In genomic region chr1:16385659-16386453, GRCh38 we compare ENCODE assay signal across 12 cellular contexts. TPM values are rescaled to one million over a fixed set of nuclear protein-coding genes. Genes with fewer than 3 reads are reported as not detected.
DNase-seq lines count a peak whose midpoint lies in the region; ATAC-seq and TF ChIP-seq lines count a peak whose summit lies in the region.
"Had no signal": no experiment of that assay in that cellular context is flagged by ENCODE, and none has a peak within 500 bp of the region (broad histone marks: within the 10 kb centered on the region; RNA-seq: fewer than 3 reads in every experiment).

No MANE protein-coding gene starts in this region.

- H3K9me3 ChIP-seq in body of pancreas = no peaks in the 10 kb centered on the region
- H3K9me3 ChIP-seq in muscle layer of duodenum (ENCODE audit: control insufficient read depth in 1 of 2, low read length in 2 of 2) = no peaks in the 10 kb centered on the region
- H3K9me3 ChIP-seq in transverse colon = no peaks in the 10 kb centered on the region
- H3K9me3 ChIP-seq: BE2C had no signal

- H3K4me1 Mint-ChIP-seq in activated naive CD4-positive, alpha-beta T cell treated with anti-CD3 and anti-CD28 coated beads for 36 hours (ENCODE audit: low read depth) = peaks cover 66% of the 10 kb centered on the region

- no peaks in the 10 kb centered on the region for H3K27me3 Mint-ChIP-seq in activated naive CD4-positive, alpha-beta T cell treated with anti-CD3 and anti-CD28 coated beads for 36 hours (ENCODE audit: low read depth)

- WGBS in body of pancreas, 2 donors = 90 to 95% methylated on average over 9 of the region's 9 CpGs
- 88 to 96% methylated on average over 4 to 9 of the region's 9 CpGs for WGBS in transverse colon (ENCODE audit: low coverage in 1 of 2), 2 donors

- no peak overlapping the region for H3K4me3 ChIP-seq in body of pancreas
- no peak overlapping the region for H3K4me3 ChIP-seq in muscle layer of duodenum (ENCODE audit: low read depth in 1 of 2, low read length in 2 of 2)
- H3K4me3 ChIP-seq in transverse colon = no peak overlapping the region
- H3K4me3 ChIP-seq: lung had no signal

- no peaks in the 10 kb centered on the region for H3K9me3 Mint-ChIP-seq in activated naive CD4-positive, alpha-beta T cell treated with anti-CD3 and anti-CD28 coated beads for 36 hours

- H3K27ac Mint-ChIP-seq in activated naive CD4-positive, alpha-beta T cell treated with anti-CD3 and anti-CD28 coated beads for 36 hours = peak overlapping the region; percentile 62

- intact Hi-C loops in activated naive CD4-positive, alpha-beta T cell treated with anti-CD3 and anti-CD28 coated beads for 36 hours (cut with micrococcal nuclease) = loop anchor here (5.0 kb wide), 2 partner anchors 36 to 56 kb away; partner anchors contain the start of gene NECAP2
- intact Hi-C loops in body of pancreas (cut with DNase I) (no loop called here), transverse colon (cut with DNase I; ENCODE audit: low total_unique reads) (no loop called here)

- H3K4me3 Mint-ChIP-seq in activated naive CD4-positive, alpha-beta T cell treated with anti-CD3 and anti-CD28 coated beads for 36 hours = no peak overlapping the region

- no peaks in the 10 kb centered on the region for H3K36me3 ChIP-seq in body of pancreas (replicated peaks in 1 of 2; ENCODE audit: insufficient read depth in 1 of 2, low read depth in 2 of 2)
- no peaks in the 10 kb centered on the region for H3K36me3 ChIP-seq in muscle layer of duodenum (ENCODE audit: control insufficient read depth in 1 of 2, insufficient read depth in 2 of 2, low read length in 2 of 2)
- no peaks in the 10 kb centered on the region for H3K36me3 ChIP-seq in transverse colon
- H3K36me3 ChIP-seq: BE2C had no signal

- TF ChIP-seq POLR2A in body of pancreas (IDR thresholded peaks at IDR 0.05) (no peak), transverse colon (IDR thresholded peaks at IDR 0.05) (no peak)

- no peaks in the 10 kb centered on the region for H3K27me3 ChIP-seq in body of pancreas
- no peaks in the 10 kb centered on the region for H3K27me3 ChIP-seq in muscle layer of duodenum (ENCODE audit: low read depth, low read length)
- H3K27me3 ChIP-seq in transverse colon = no peaks in the 10 kb centered on the region
- H3K27me3 ChIP-seq: BE2C had no signal

- H3K4me1 ChIP-seq in body of pancreas (peaks cover 22% of the 10 kb centered on the region), muscle layer of duodenum (ENCODE audit: control insufficient read depth in 1 of 2, insufficient read depth in 2 of 2, low read length in 2 of 2) (peaks cover 19 to 54% of the 10 kb centered on the region in 2 donors), transverse colon (peaks cover 12 to 52% (median 33%) of the 10 kb centered on the region in 4 donors)
- H3K4me1 ChIP-seq: BE2C had no signal

- peak; percentile 7 for ATAC-seq in body of pancreas
- ATAC-seq in GM18861 (IDR thresholded peaks at IDR 0.05; ENCODE audit: unreplicated experiment) = no peak

- in situ Hi-C loops in transverse colon (cut with MboI; ENCODE audit: low pct_ligation_motif_present in 1 of 4, low pct_unique_long_range_greater_than_20kb in 1 of 4, low sequenced_read_pairs in 3 of 4) = no loop called here

- peaks cover 9% of the 10 kb centered on the region for H3K36me3 Mint-ChIP-seq in activated naive CD4-positive, alpha-beta T cell treated with anti-CD3 and anti-CD28 coated beads for 36 hours (ENCODE audit: low read depth)

- TF ChIP-seq EP300 in transverse colon (IDR thresholded peaks at IDR 0.05; ENCODE audit: low read depth) = no peak

- no peak for DNase-seq in activated naive CD4-positive, alpha-beta T cell treated with anti-CD3 and anti-CD28 coated beads for 36 hours
- no peak for DNase-seq in activated naive CD4-positive, alpha-beta T cell treated with Interleukin-2 at 50 U/mL for 16 hours
- DNase-seq in body of pancreas (no peak), transverse colon (no peak), GF-D8 (lab: John Stamatoyannopoulos, UW) (no peak)
- no peak for DNase-seq in stimulated activated CD4-positive, alpha-beta T cell treated with anti-CD3 and anti-CD28 coated beads, Interleukin-12 subunit alpha, Interleukin-12 subunit beta, amount 100 ng/mL, for 4 hours
- DNase-seq: BE2C, NCI-H1930 had no signal

- CTCF ChIA-PET in activated naive CD4-positive, alpha-beta T cell treated with anti-CD3 and anti-CD28 coated beads for 36 hours (lab: Charles Lee) = no interaction called here

- peak overlapping the region in 1 of 4 donors; percentile 67 for H3K27ac ChIP-seq in body of pancreas
- peak overlapping the region; percentile 60 for H3K27ac ChIP-seq in muscle layer of duodenum (ENCODE audit: low read length)
- H3K27ac ChIP-seq in transverse colon = peak overlapping the region; percentile 6 to 60 (median 58)

- TF ChIP-seq CTCF in body of pancreas (IDR thresholded peaks at IDR 0.05) (no peak), transverse colon (IDR thresholded peaks at IDR 0.05) (no peak)

RNA-seq across cellular contexts. Expression of gene SZRD1, which starts 18.8 kb away (rescaled TPM):
- 100 to 1,000 TPM; 169 to 179 TPM for total RNA-seq in activated naive CD4-positive, alpha-beta T cell treated with anti-CD3 and anti-CD28 coated beads for 36 hours
- total RNA-seq in body of pancreas (10 to 100 TPM; 26.4 to 29.8 TPM), transverse colon (10 to 100 TPM; 54.6 to 66.8 (median 61.7) TPM)

RNA-seq across cellular contexts. Expression of gene FBXO42, which starts 33.6 kb away (rescaled TPM):
- total RNA-seq in activated naive CD4-positive, alpha-beta T cell treated with anti-CD3 and anti-CD28 coated beads for 36 hours = 10 to 100 TPM in 1 of 2 experiments, 1 to 10 TPM in 1; 7.5 to 10.2 TPM
- total RNA-seq in body of pancreas (10 to 100 TPM; 11.9 to 33.6 TPM), transverse colon (10 to 100 TPM; 15.7 to 25.4 (median 18.8) TPM)

RNA-seq across cellular contexts. Expression of gene SPATA21, which starts 51.4 kb away (rescaled TPM):
- not detected for total RNA-seq in activated naive CD4-positive, alpha-beta T cell treated with anti-CD3 and anti-CD28 coated beads for 36 hours
- total RNA-seq in body of pancreas (not detected), transverse colon (not detected)
- total RNA-seq: epithelial cell of proximal tubule, lung had no signal

RNA-seq across cellular contexts. Expression of gene NECAP2, which starts 54.7 kb away (rescaled TPM):
- total RNA-seq in activated naive CD4-positive, alpha-beta T cell treated with anti-CD3 and anti-CD28 coated beads for 36 hours = 10 to 100 TPM; 53.3 to 53.4 TPM
- total RNA-seq in body of pancreas (10 to 100 TPM; 28.3 to 31.9 TPM), transverse colon (10 to 100 TPM; 34.4 to 58.2 (median 52.4) TPM)
